In the genomic region with DNA sequence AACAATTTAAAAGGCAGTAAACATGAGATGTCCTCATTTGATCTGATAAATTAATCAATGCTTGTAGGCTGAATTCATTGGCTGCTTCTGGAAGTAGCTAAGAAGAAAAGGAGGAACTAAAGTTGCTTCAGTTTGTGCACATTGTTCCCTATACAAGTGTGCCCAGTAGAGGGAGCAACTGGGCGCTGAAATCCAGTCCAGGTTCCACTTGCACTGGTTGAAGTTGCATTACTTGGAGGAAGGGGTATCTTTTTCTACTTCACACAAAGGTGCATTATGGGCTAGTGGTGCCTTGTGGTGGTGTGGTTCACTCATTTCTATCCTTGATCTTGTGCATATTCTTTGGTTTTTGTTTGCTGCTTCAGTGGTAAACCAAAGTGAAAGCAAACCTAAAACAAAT, we compare ENCODE assay signal across 8 cellular contexts.
A peak's percentile ranks its signal among the peaks of the same experiment; 100 is the strongest.
DNase-seq lines count a peak whose midpoint lies in the region; ATAC-seq and TF ChIP-seq lines count a peak whose summit lies in the region.

No MANE protein-coding gene starts in this region.

- no peaks in the 10 kb centered on the region; the same call in 1 of the 2 replicates for H3K27me3 Mint-ChIP-seq in HFFc6 (ENCODE audit: insufficient read depth)

- no peak overlapping the region for H3K27ac Mint-ChIP-seq in HFFc6

- no peak overlapping the region for H3K4me3 ChIP-seq in AG04450 (ENCODE audit: low read depth, low read length)
- no peak overlapping the region for H3K4me3 ChIP-seq in NB4 (ENCODE audit: low read depth, low read length)
- no peak overlapping the region for H3K4me3 ChIP-seq in lung
- H3K4me3 ChIP-seq in uterus = no peak overlapping the region

- H3K36me3 ChIP-seq in lung (ENCODE audit: control insufficient read depth in 2 of 2, insufficient read depth in 2 of 2, low read length in 2 of 2) (no peaks in the 10 kb centered on the region), uterus (no peaks in the 10 kb centered on the region)

- in situ Hi-C loops in T47D (cut with HindIII; ENCODE audit: low pct_unique_long_range_greater_than_20kb, low sequenced_read_pairs) = no loop called here

- H3K36me3 Mint-ChIP-seq in HFFc6 (ENCODE audit: low read depth) = no peaks in the 10 kb centered on the region

- H3K27ac ChIP-seq in AG04450 (ENCODE audit: low read depth, low read length) = no peak overlapping the region
- H3K27ac ChIP-seq in lung (ENCODE audit: low read depth in 1 of 2, low read length in 1 of 2) = no peak overlapping the region
- no peak overlapping the region for H3K27ac ChIP-seq in uterus

- TF ChIP-seq POLR2A in NB4 (IDR thresholded peaks at IDR 0.05; ENCODE audit: extremely low read depth, insufficient read length) (no peak), uterus (IDR thresholded peaks at IDR 0.05) (no peak)

- no peak for ATAC-seq in lung (ENCODE audit: insufficient read depth, low FRiP score)

- no peaks in the 10 kb centered on the region for H3K9me3 ChIP-seq in AG04450 (ENCODE audit: control insufficient read depth, insufficient read depth, low read length)
- H3K9me3 ChIP-seq in lung (ENCODE audit: control insufficient read depth in 2 of 2, insufficient read depth in 1 of 2, low read length in 1 of 2) = no peaks in the 10 kb centered on the region
- no peaks in the 10 kb centered on the region for H3K9me3 ChIP-seq in uterus

- POLR2A ChIA-PET in AG04450 (lab: Yijun Ruan, JAX) = no interaction called here

- TF ChIP-seq CTCF in AG04450 (IDR thresholded peaks at IDR 0.05; ENCODE audit: low read depth, low read length) (peak; percentile 60), HFFc6 (IDR thresholded peaks at IDR 0.05) (peak; percentile 64), NB4 (IDR thresholded peaks at IDR 0.05; ENCODE audit: low read depth, low read length) (peak; percentile 76), lung (IDR thresholded peaks at IDR 0.05; ENCODE audit: control extremely low read depth, extremely low read depth) (no peak), uterus (IDR thresholded peaks at IDR 0.05) (peak in 1 of 4 experiments; percentile 12)

- DNase-seq in AG04450 (ENCODE audit: low read depth, low spot score) = no peak
- DNase-seq in GM03348 (ENCODE audit: low spot score) = peak; percentile 25
- peak; percentile 0 for DNase-seq in HFFc6
- peak; percentile 57 for DNase-seq in NB4 (ENCODE audit: low read depth)
- DNase-seq in T47D (ENCODE audit: low read depth in 1 of 2, low spot score in 1 of 2) = peak; percentile 0 to 44
- DNase-seq in lung (ENCODE audit: low spot score) = peak; percentile 43
- DNase-seq in uterus = no peak
- DNase-seq in GM19240 (ENCODE audit: insufficient read length, low spot score) = no peak

- intact Hi-C loops in uterus (cut with DNase I; ENCODE audit: low total_unique reads) = no loop called here

- H3K4me1 Mint-ChIP-seq in HFFc6 (ENCODE audit: low read depth) = no peaks in the 10 kb centered on the region

- CTCF ChIA-PET in AG04450 (lab: Charles Lee) = interaction anchor here (0.6 to 1.3 kb wide), 11 partner anchors 10 to 439 kb away, joined by 3 to 9 read pairs (median 4); no protein-coding TSS in a partner anchor

- H3K27me3 ChIP-seq in AG04450 (ENCODE audit: control insufficient read depth, insufficient read depth, low read length) (no peaks in the 10 kb centered on the region), lung (ENCODE audit: control insufficient read depth, insufficient read depth) (no peaks in the 10 kb centered on the region), uterus (peaks cover 0 to 5% of the 10 kb centered on the region in 2 donors)

- 2 to 7% methylated on average over 1 of the region's 1 CpG for WGBS in lung, 2 donors

- H3K9me3 Mint-ChIP-seq in HFFc6 = no peaks in the 10 kb centered on the region

- H3K4me1 ChIP-seq in lung (ENCODE audit: control insufficient read depth in 2 of 2, insufficient read depth in 2 of 2, low read length in 2 of 2) = no peaks in the 10 kb centered on the region
- H3K4me1 ChIP-seq in uterus = no peaks in the 10 kb centered on the region

- peak overlapping the region; percentile 15; the same call in 1 of the 2 replicates for H3K4me3 Mint-ChIP-seq in HFFc6

Comparison
In these comparisons a context has a peak if more than half of its experiments do, and no peak if none do; other contexts are left out.
1. DNase-seq: peak in GM03348 (single experiment), HFFc6 (single experiment), NB4 (single experiment), T47D (2 of 2) and lung (single experiment); none in AG04450 (single experiment), uterus (0 of 2) and GM19240 (single experiment).